1 cellular context compared by ENCODE assay signal in genomic region chr22:27668828-27669797, GRCh38.
TF ChIP-seq lines count a peak whose summit lies in the region.

No MANE protein-coding gene starts in this region.

TF ChIP-seq in HepG2, 621 proteins besides CTCF, POLR2A, EP300 and RAD21 (continued from another document):
- TF ChIP-seq ZXDC (CRISPR knock-in tag; IDR thresholded peaks at IDR 0.05) (no peak), ZNF572 (CRISPR knock-in tag; IDR thresholded peaks at IDR 0.05) (no peak), FOXO4 (CRISPR knock-in tag; conservative IDR thresholded peaks at IDR 0.05) (no peak), ZNF691 (CRISPR knock-in tag; IDR thresholded peaks at IDR 0.05; ENCODE audit: borderline replicate concordance, low read depth) (no peak), ATF4 (CRISPR knock-in tag; IDR thresholded peaks at IDR 0.05) (no peak), KDM1A (CRISPR knock-in tag; IDR thresholded peaks at IDR 0.05) (no peak), PBX3 (CRISPR knock-in tag; IDR thresholded peaks at IDR 0.05; ENCODE audit: borderline replicate concordance) (no peak), ZNF703 (CRISPR knock-in tag; IDR thresholded peaks at IDR 0.05; ENCODE audit: borderline replicate concordance) (no peak), SKIL (CRISPR knock-in tag; IDR thresholded peaks at IDR 0.05; ENCODE audit: borderline replicate concordance) (no peak), ASH2L (IDR thresholded peaks at IDR 0.05; ENCODE audit: insufficient read length, low read depth, low read length) (no peak), KDM3A (CRISPR knock-in tag; IDR thresholded peaks at IDR 0.05; ENCODE audit: low read depth) (0 out of 2 replicates have a peak, but pooled peaks have one; percentile 13), CBX2 (IDR thresholded peaks at IDR 0.05; ENCODE audit: low read depth, low read length) (no peak), CBX2 (CRISPR knock-in tag; IDR thresholded peaks at IDR 0.05; ENCODE audit: low read depth) (no peak), NCOA5 (CRISPR knock-in tag; IDR thresholded peaks at IDR 0.05) (no peak), ELF4 (CRISPR knock-in tag; IDR thresholded peaks at IDR 0.05; ENCODE audit: borderline replicate concordance) (no peak)
